In the genomic region with DNA sequence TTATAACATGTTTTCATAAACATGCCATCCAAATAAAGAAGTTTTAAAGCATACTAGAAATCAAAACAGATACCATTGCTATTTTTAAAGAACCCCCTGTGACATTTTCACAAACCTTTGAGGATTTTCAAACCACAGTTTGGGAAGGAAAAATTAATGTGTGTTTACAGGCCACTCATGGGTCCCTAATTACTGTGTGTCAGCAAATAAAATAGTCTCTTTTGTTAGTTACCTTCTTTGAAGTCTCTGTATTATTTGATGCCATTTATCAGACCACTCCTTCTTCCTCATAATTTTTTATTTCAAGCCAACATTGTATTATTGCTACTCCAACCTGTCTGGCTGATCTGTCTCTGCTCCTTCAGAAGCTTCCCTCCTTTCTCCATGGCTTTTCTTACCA, we compare ENCODE assay signal across 1 cellular context.
TF ChIP-seq lines count a peak whose summit lies in the region.

No MANE protein-coding gene starts in this region.

TF ChIP-seq in HepG2, 621 proteins besides CTCF, POLR2A, EP300 and RAD21 (continued from another document):
- no peak for TF ChIP-seq ZNF142 (CRISPR knock-in tag; IDR thresholded peaks at IDR 0.05)
